In genomic region chr14:102659797-102660196, GRCh38 we compare ENCODE assay signal across 24 cellular contexts.
DNase-seq lines count a peak whose midpoint lies in the region; ATAC-seq and TF ChIP-seq lines count a peak whose summit lies in the region.
"Had no signal": no experiment of that assay in that cellular context is flagged by ENCODE, and none has a peak within 500 bp of the region (broad histone marks: within the 10 kb centered on the region; RNA-seq: fewer than 3 reads in every experiment).

No MANE protein-coding gene starts in this region.

- no peak for TF ChIP-seq POLR2A in NB4 (IDR thresholded peaks at IDR 0.05; ENCODE audit: extremely low read depth, insufficient read length)

- ATAC-seq in HG02763 (IDR thresholded peaks at IDR 0.05; ENCODE audit: unreplicated experiment), result no peak
- ATAC-seq: activated CD4-positive, CD25-positive, alpha-beta regulatory T cell treated with anti-CD3 and anti-CD28 coated beads, Interleukin-2, amount 50 U/mL, for 24 hours; activated CD8-positive, alpha-beta memory T cell treated with anti-CD3 and anti-CD28 coated beads, Interleukin-2, amount 10 ng/mL, durations not matched to agents 7 days and 5 days; GM12878; HCT116; K562; Panc1; pancreas had no signal

- no peak overlapping the region for H3K4me3 Mint-ChIP-seq in chondrocyte (ENCODE audit: unreplicated experiment)
- H3K4me3 Mint-ChIP-seq: activated CD8-positive, alpha-beta memory T cell treated with anti-CD3 and anti-CD28 coated beads, Interleukin-2, amount 10 ng/mL, durations not matched to agents 7 days and 5 days; CD4-positive, CD25-positive, alpha-beta regulatory T cell; endodermal cell; stimulated activated naive CD8-positive, alpha-beta T cell treated with anti-CD3 and anti-CD28 coated beads, Interleukin-15, Interleukin-2, amounts not matched to agents 100 ng/mL and 50 ng/mL, for 24 hours had no signal

- no peak overlapping the region for H3K4me3 ChIP-seq in NB4 (ENCODE audit: low read depth, low read length)
- H3K4me3 ChIP-seq: GM12878, K562, pancreas, spleen had no signal

- TF ChIP-seq CTCF in NB4 (IDR thresholded peaks at IDR 0.05; ENCODE audit: low read depth, low read length) (no peak), chondrocyte (IDR thresholded peaks at IDR 0.05) (no peak), GM13976 (IDR thresholded peaks at IDR 0.05; ENCODE audit: borderline replicate concordance, control extremely low read depth, extremely low read depth, insufficient read depth, missing control alignments) (no peak)

- no peaks in the 10 kb centered on the region for H3K27me3 Mint-ChIP-seq in chondrocyte (ENCODE audit: low read depth)
- H3K27me3 Mint-ChIP-seq: activated CD8-positive, alpha-beta memory T cell treated with anti-CD3 and anti-CD28 coated beads, Interleukin-2, amount 10 ng/mL, durations not matched to agents 7 days and 5 days; CD4-positive, CD25-positive, alpha-beta regulatory T cell; stimulated activated naive CD8-positive, alpha-beta T cell treated with anti-CD3 and anti-CD28 coated beads, Interleukin-15, Interleukin-2, amounts not matched to agents 100 ng/mL and 50 ng/mL, for 24 hours had no signal

- H3K36me3 Mint-ChIP-seq in chondrocyte (ENCODE audit: low read depth), result no peaks in the 10 kb centered on the region
- H3K36me3 Mint-ChIP-seq: activated CD8-positive, alpha-beta memory T cell treated with anti-CD3 and anti-CD28 coated beads, Interleukin-2, amount 10 ng/mL, durations not matched to agents 7 days and 5 days; CD4-positive, CD25-positive, alpha-beta regulatory T cell had no signal

- DNase-seq in EL (peak; percentile 57), NB4 (ENCODE audit: low read depth) (peak; percentile 43), chondrocyte (ENCODE audit: low spot score) (no peak), kidney tubule cell (ENCODE audit: low spot score) (peak; percentile 65), GM13976 (ENCODE audit: low spot score) (no peak), A172 (ENCODE audit: low spot score) (no peak)
- no peak for DNase-seq in central memory CD4-positive, alpha-beta T cell
- DNase-seq: activated CD8-positive, alpha-beta memory T cell treated with anti-CD3 and anti-CD28 coated beads, Interleukin-2, amount 10 ng/mL, durations not matched to agents 7 days and 5 days; activated naive CD4-positive, alpha-beta T cell treated with Interleukin-2 at 50 U/mL for 16 hours; caudate nucleus; CD4-positive, CD25-positive, alpha-beta regulatory T cell; DND-41; endodermal cell; NCI-H1436; NCI-H524; pancreas; spleen had no signal

- peak overlapping the region; percentile 15 for H3K27ac Mint-ChIP-seq in chondrocyte (ENCODE audit: unreplicated experiment)
- H3K27ac Mint-ChIP-seq: activated CD8-positive, alpha-beta memory T cell treated with anti-CD3 and anti-CD28 coated beads, Interleukin-2, amount 10 ng/mL, durations not matched to agents 7 days and 5 days; CD4-positive, CD25-positive, alpha-beta regulatory T cell; endodermal cell; stimulated activated naive CD8-positive, alpha-beta T cell treated with anti-CD3 and anti-CD28 coated beads, Interleukin-15, Interleukin-2, amounts not matched to agents 100 ng/mL and 50 ng/mL, for 24 hours had no signal

- peaks cover 33% of the 10 kb centered on the region for H3K4me1 Mint-ChIP-seq in chondrocyte (ENCODE audit: low read depth)
- H3K4me1 Mint-ChIP-seq: activated CD8-positive, alpha-beta memory T cell treated with anti-CD3 and anti-CD28 coated beads, Interleukin-2, amount 10 ng/mL, durations not matched to agents 7 days and 5 days had no signal

- in situ Hi-C loops in GM13976 (cut with MboI; ENCODE audit: low sequenced_read_pairs, unreplicated experiment), result no loop called here

- H3K9me3 Mint-ChIP-seq in chondrocyte (ENCODE audit: low read depth), result no peaks in the 10 kb centered on the region
- H3K9me3 Mint-ChIP-seq: CD4-positive, CD25-positive, alpha-beta regulatory T cell; endodermal cell; stimulated activated naive CD8-positive, alpha-beta T cell treated with anti-CD3 and anti-CD28 coated beads, Interleukin-15, Interleukin-2, amounts not matched to agents 100 ng/mL and 50 ng/mL, for 24 hours had no signal

Comparison
In these comparisons a context has a peak if more than half of its experiments do, and no peak if none do; other contexts are left out.
1. DNase-seq: peak in EL (single experiment), NB4 (single experiment) and kidney tubule cell (single experiment); none in chondrocyte (single experiment), GM13976 (single experiment), A172 (single experiment) and central memory CD4-positive, alpha-beta T cell (single experiment).